Comparison of ENCODE assay signal across 16 cellular contexts in genomic region chr11:2577071-2578005, GRCh38.
DNase-seq lines count a peak whose midpoint lies in the region; ATAC-seq and TF ChIP-seq lines count a peak whose summit lies in the region.
"Had no signal": no experiment of that assay in that cellular context is flagged by ENCODE, and none has a peak within 500 bp of the region (broad histone marks: within the 10 kb centered on the region; RNA-seq: fewer than 3 reads in every experiment).

No MANE protein-coding gene starts in this region.

- TF ChIP-seq CTCF in mesothelial cell of epicardium (IDR thresholded peaks at IDR 0.05; ENCODE audit: unreplicated experiment) (no peak), transverse colon (IDR thresholded peaks at IDR 0.05) (no peak)

- 62% methylated on average over 32 of the region's 32 CpGs; no CpG with 5 or more reads in 1 of the 2 donors for WGBS in transverse colon (ENCODE audit: low coverage in 1 of 2), 2 donors

- no peaks in the 10 kb centered on the region for H3K36me3 ChIP-seq in transverse colon
- H3K36me3 ChIP-seq: breast epithelium had no signal

- no peak for TF ChIP-seq POLR2A in transverse colon (IDR thresholded peaks at IDR 0.05)

- H3K4me1 ChIP-seq in transverse colon: peaks cover 5 to 21% (median 17%) of the 10 kb centered on the region in 4 donors
- H3K4me1 ChIP-seq: breast epithelium had no signal

- no peak overlapping the region for H3K27ac Mint-ChIP-seq in activated naive CD8-positive, alpha-beta T cell treated with anti-CD3 and anti-CD28 coated beads, Interleukin-2, amount 10 ng/mL, durations not matched to agents 7 days and 5 days
- H3K27ac Mint-ChIP-seq in activated naive CD8-positive, alpha-beta T cell treated with anti-CD3 and anti-CD28 coated beads, Interleukin-2, amount 50 U/mL, for 24 hours: no peak overlapping the region
- no peak overlapping the region for H3K27ac Mint-ChIP-seq in mesothelial cell of epicardium
- H3K27ac Mint-ChIP-seq: stimulated activated naive B cell treated with anti-CD40 and anti-IgM and Interleukin-4, amounts not matched to agents 10 μg/mL and 1 μg/mL and 100 μg/mL, for 72 hours had no signal

- peak; percentile 21 for DNase-seq in activated naive CD8-positive, alpha-beta T cell treated with anti-CD3 and anti-CD28 coated beads, Interleukin-2, amount 10 ng/mL, durations not matched to agents 7 days and 5 days
- DNase-seq in activated naive CD8-positive, alpha-beta T cell treated with anti-CD3 and anti-CD28 coated beads, Interleukin-2, amount 50 U/mL, for 24 hours: no peak
- DNase-seq in effector CD4-positive, alpha-beta T cell: peak; percentile 1
- DNase-seq in mesothelial cell of epicardium (ENCODE audit: low spot score in 2 of 2, unreplicated experiment in 2 of 2) (peak; percentile 15 to 38), transverse colon (peak; percentile 60), NCI-H2029 treated with DMSO at 0.1 percent for 48 hours (lab: John Stamatoyannopoulos, UW) (no peak), SHP77 treated with DMSO at 0.1 percent for 48 hours (lab: John Stamatoyannopoulos, UW) (no peak), hypothalamus (lab: John Stamatoyannopoulos, UW) (no peak)
- DNase-seq: activated CD4-positive, alpha-beta T cell treated with anti-CD3 and anti-CD28 coated beads, Interleukin-2, amount 50 U/mL, for 48 hours; foreskin melanocyte; GDM1; NCI-H2081; NCI-H82; stimulated activated naive B cell treated with anti-CD40 and anti-IgM and Interleukin-4, amounts not matched to agents 10 μg/mL and 1 μg/mL and 100 μg/mL, for 72 hours had no signal

- intact Hi-C loops in transverse colon (cut with DNase I; ENCODE audit: low total_unique reads): no loop called here

- no peak overlapping the region for H3K4me3 Mint-ChIP-seq in activated naive CD8-positive, alpha-beta T cell treated with anti-CD3 and anti-CD28 coated beads, Interleukin-2, amount 10 ng/mL, durations not matched to agents 7 days and 5 days
- no peak overlapping the region for H3K4me3 Mint-ChIP-seq in activated naive CD8-positive, alpha-beta T cell treated with anti-CD3 and anti-CD28 coated beads, Interleukin-2, amount 50 U/mL, for 24 hours
- H3K4me3 Mint-ChIP-seq in mesothelial cell of epicardium: no peak overlapping the region
- H3K4me3 Mint-ChIP-seq: stimulated activated naive B cell treated with anti-CD40 and anti-IgM and Interleukin-4, amounts not matched to agents 10 μg/mL and 1 μg/mL and 100 μg/mL, for 72 hours had no signal

- H3K9me3 ChIP-seq in transverse colon: no peaks in the 10 kb centered on the region
- H3K9me3 ChIP-seq: breast epithelium had no signal

- no peak for TF ChIP-seq EP300 in transverse colon (IDR thresholded peaks at IDR 0.05; ENCODE audit: low read depth)

- H3K9me3 Mint-ChIP-seq in activated naive CD8-positive, alpha-beta T cell treated with anti-CD3 and anti-CD28 coated beads, Interleukin-2, amount 10 ng/mL, durations not matched to agents 7 days and 5 days: no peaks in the 10 kb centered on the region
- H3K9me3 Mint-ChIP-seq in activated naive CD8-positive, alpha-beta T cell treated with anti-CD3 and anti-CD28 coated beads, Interleukin-2, amount 50 U/mL, for 24 hours: no peaks in the 10 kb centered on the region
- no peaks in the 10 kb centered on the region for H3K9me3 Mint-ChIP-seq in mesothelial cell of epicardium
- H3K9me3 Mint-ChIP-seq: stimulated activated naive B cell treated with anti-CD40 and anti-IgM and Interleukin-4, amounts not matched to agents 10 μg/mL and 1 μg/mL and 100 μg/mL, for 72 hours had no signal

- in situ Hi-C loops in transverse colon (cut with MboI; ENCODE audit: low pct_ligation_motif_present in 1 of 4, low pct_unique_long_range_greater_than_20kb in 1 of 4, low sequenced_read_pairs in 3 of 4): no loop called here

- H3K27me3 Mint-ChIP-seq in activated naive CD8-positive, alpha-beta T cell treated with anti-CD3 and anti-CD28 coated beads, Interleukin-2, amount 10 ng/mL, durations not matched to agents 7 days and 5 days: no peaks in the 10 kb centered on the region
- H3K27me3 Mint-ChIP-seq in activated naive CD8-positive, alpha-beta T cell treated with anti-CD3 and anti-CD28 coated beads, Interleukin-2, amount 50 U/mL, for 24 hours: no peaks in the 10 kb centered on the region
- no peaks in the 10 kb centered on the region for H3K27me3 Mint-ChIP-seq in mesothelial cell of epicardium (ENCODE audit: low read depth)
- H3K27me3 Mint-ChIP-seq: stimulated activated naive B cell treated with anti-CD40 and anti-IgM and Interleukin-4, amounts not matched to agents 10 μg/mL and 1 μg/mL and 100 μg/mL, for 72 hours had no signal

- no peak overlapping the region for H3K4me3 ChIP-seq in transverse colon
- H3K4me3 ChIP-seq: breast epithelium had no signal

- no peaks in the 10 kb centered on the region for H3K4me1 Mint-ChIP-seq in activated naive CD8-positive, alpha-beta T cell treated with anti-CD3 and anti-CD28 coated beads, Interleukin-2, amount 10 ng/mL, durations not matched to agents 7 days and 5 days
- H3K4me1 Mint-ChIP-seq in activated naive CD8-positive, alpha-beta T cell treated with anti-CD3 and anti-CD28 coated beads, Interleukin-2, amount 50 U/mL, for 24 hours: no peaks in the 10 kb centered on the region
- peaks cover 24% of the 10 kb centered on the region for H3K4me1 Mint-ChIP-seq in mesothelial cell of epicardium
- H3K4me1 Mint-ChIP-seq: stimulated activated naive B cell treated with anti-CD40 and anti-IgM and Interleukin-4, amounts not matched to agents 10 μg/mL and 1 μg/mL and 100 μg/mL, for 72 hours had no signal

- no peak overlapping the region for H3K27ac ChIP-seq in transverse colon
- H3K27ac ChIP-seq: breast epithelium, RWPE1 had no signal

- no peak for ATAC-seq in activated naive CD8-positive, alpha-beta T cell treated with anti-CD3 and anti-CD28 coated beads, Interleukin-2, amount 10 ng/mL, durations not matched to agents 7 days and 5 days (ENCODE audit: low read depth)
- no peak for ATAC-seq in activated naive CD8-positive, alpha-beta T cell treated with anti-CD3 and anti-CD28 coated beads, Interleukin-2, amount 50 U/mL, for 24 hours
- ATAC-seq: stimulated activated naive B cell treated with anti-CD40 and anti-IgM and Interleukin-4, amounts not matched to agents 10 μg/mL and 1 μg/mL and 100 μg/mL, for 72 hours had no signal

- POLR2A ChIA-PET in activated naive CD8-positive, alpha-beta T cell treated with anti-CD3 and anti-CD28 coated beads, Interleukin-2, amount 10 ng/mL, durations not matched to agents 7 days and 5 days (lab: Charles Lee): no interaction called here

- no peaks in the 10 kb centered on the region for H3K36me3 Mint-ChIP-seq in activated naive CD8-positive, alpha-beta T cell treated with anti-CD3 and anti-CD28 coated beads, Interleukin-2, amount 10 ng/mL, durations not matched to agents 7 days and 5 days
- no peaks in the 10 kb centered on the region for H3K36me3 Mint-ChIP-seq in activated naive CD8-positive, alpha-beta T cell treated with anti-CD3 and anti-CD28 coated beads, Interleukin-2, amount 50 U/mL, for 24 hours (ENCODE audit: low read depth)
- H3K36me3 Mint-ChIP-seq in mesothelial cell of epicardium: no peaks in the 10 kb centered on the region

- no peaks in the 10 kb centered on the region for H3K27me3 ChIP-seq in transverse colon
- H3K27me3 ChIP-seq: breast epithelium had no signal

Comparison
In these comparisons a context has a peak if more than half of its experiments do, and no peak if none do; other contexts are left out.
1. DNase-seq: peak in activated naive CD8-positive, alpha-beta T cell treated with anti-CD3 and anti-CD28 coated beads, Interleukin-2, amount 10 ng/mL, durations not matched to agents 7 days and 5 days (single experiment), effector CD4-positive, alpha-beta T cell (single experiment), mesothelial cell of epicardium (2 of 2) and transverse colon (single experiment); none in activated naive CD8-positive, alpha-beta T cell treated with anti-CD3 and anti-CD28 coated beads, Interleukin-2, amount 50 U/mL, for 24 hours (single experiment), NCI-H2029 treated with DMSO at 0.1 percent for 48 hours (single experiment), SHP77 treated with DMSO at 0.1 percent for 48 hours (single experiment) and hypothalamus (0 of 51).